In the genomic region with DNA sequence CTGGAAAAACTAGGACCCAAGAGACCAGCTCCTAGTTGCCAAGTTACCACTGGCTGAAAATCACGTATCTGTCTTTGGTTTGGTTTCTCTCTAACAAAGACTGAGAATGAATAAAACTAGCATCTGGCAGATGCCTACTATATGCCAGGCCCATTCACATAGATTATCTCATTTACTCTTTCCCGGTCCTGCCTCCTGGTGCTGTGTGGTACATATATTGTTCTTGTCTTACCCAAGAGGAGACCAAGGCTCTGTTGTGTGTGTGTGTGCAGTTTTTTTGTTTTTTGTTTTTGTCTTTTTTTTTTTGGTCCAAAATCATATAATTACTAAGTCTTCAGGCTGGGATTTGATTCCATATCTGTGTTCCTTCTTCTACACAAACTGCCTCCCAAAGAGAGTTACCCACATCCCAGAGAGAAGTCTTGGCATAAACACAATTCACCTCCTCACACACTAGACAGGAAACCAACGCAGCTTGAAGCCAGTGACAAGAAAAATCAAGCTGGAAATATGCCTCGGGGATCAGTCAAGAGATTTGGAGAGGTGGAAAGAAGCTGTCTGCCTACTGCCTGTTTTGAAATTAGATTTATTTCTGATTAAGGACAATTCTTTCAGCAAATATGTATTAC, we compare ENCODE assay signal across 17 cellular contexts. TPM values are rescaled to one million over a fixed set of nuclear protein-coding genes. Genes with fewer than 3 reads are reported as not detected.
DNase-seq lines count a peak whose midpoint lies in the region; ATAC-seq and TF ChIP-seq lines count a peak whose summit lies in the region.
"Had no signal": no experiment of that assay in that cellular context is flagged by ENCODE, and none has a peak within 500 bp of the region (broad histone marks: within the 10 kb centered on the region; RNA-seq: fewer than 3 reads in every experiment).

No MANE protein-coding gene starts in this region.

- no peaks in the 10 kb centered on the region for H3K79me2 ChIP-seq in neural progenitor cell (ENCODE audit: low read depth)

- H3K27me3 ChIP-seq in Caco-2 (replicated peaks; ENCODE audit: control insufficient read depth, insufficient read depth, low read length) (no peaks in the 10 kb centered on the region), MG63 (peaks cover 5% of the 10 kb centered on the region; the same call in 1 of the 2 replicates), neural progenitor cell (peaks cover 24% of the 10 kb centered on the region)

- CTCF ChIA-PET in Caco-2 (lab: Charles Lee), result interaction anchor here (0.7 to 3.2 kb wide), 5 partner anchors 25 to 529 kb away, joined by 3 to 14 read pairs (median 4); no protein-coding TSS in a partner anchor
- CTCF ChIA-PET in WTC11 (lab: Charles Lee), result interaction anchor here (1.0 to 4.7 kb wide), 16 partner anchors 9 to 671 kb away, joined by 3 to 87 read pairs (median 6); no protein-coding TSS in a partner anchor

- H3K27me3 Mint-ChIP-seq in Caco-2 (ENCODE audit: insufficient read depth, unreplicated experiment), result no peaks in the 10 kb centered on the region
- H3K27me3 Mint-ChIP-seq in WTC11 (ENCODE audit: low read depth), result peaks cover 24% of the 10 kb centered on the region
- peaks cover 8% of the 10 kb centered on the region for H3K27me3 Mint-ChIP-seq in neural progenitor cell (ENCODE audit: insufficient read depth, low read depth)

- no peak overlapping the region for H3K9ac ChIP-seq in neural progenitor cell

- H3K4me3 Mint-ChIP-seq in Caco-2 (ENCODE audit: unreplicated experiment) (peak overlapping the region; percentile 34), WTC11 (no peak overlapping the region), neural progenitor cell (peak overlapping the region; percentile 39)
- H3K4me3 Mint-ChIP-seq: HFFc6 had no signal

- H3K9me3 ChIP-seq in Caco-2 (no peaks in the 10 kb centered on the region), MG63 (no peaks in the 10 kb centered on the region), neural progenitor cell (ENCODE audit: low read depth) (no peaks in the 10 kb centered on the region)

- no peak for ATAC-seq in WTC11
- ATAC-seq: Panc1, Right ventricle myocardium inferior had no signal

- H3K9me3 Mint-ChIP-seq in Caco-2 (ENCODE audit: unreplicated experiment) (peaks cover 5% of the 10 kb centered on the region), WTC11 (no peaks in the 10 kb centered on the region), neural progenitor cell (no peaks in the 10 kb centered on the region)
- H3K9me3 Mint-ChIP-seq: HFFc6 had no signal

- H4K20me1 ChIP-seq in neural progenitor cell (ENCODE audit: low read depth), result no peaks in the 10 kb centered on the region

- H3F3A ChIP-seq in neural progenitor cell (ENCODE audit: low read depth), result peaks cover 3% of the 10 kb centered on the region

- no peak overlapping the region for H3K27ac ChIP-seq in neural progenitor cell

- DNase-seq in Caco-2, result no peak
- peak; percentile 38 for DNase-seq in MG63
- DNase-seq in WTC11 (ENCODE audit: low spot score), result no peak
- DNase-seq in neural progenitor cell (ENCODE audit: low spot score), result no peak
- DNase-seq in NCI-H2227 treated with DMSO at 0.1 percent for 48 hours (lab: John Stamatoyannopoulos, UW), result no peak
- no peak for DNase-seq in putamen (ENCODE audit: low spot score)
- DNase-seq in NCI-H128 (lab: John Stamatoyannopoulos, UW; ENCODE audit: unreplicated experiment), result no peak
- DNase-seq: COR-L47, DND-41, GOT3, HFFc6, MV-4-11, NCI-H1436, NCI-H2081 treated with DMSO at 0.1 percent for 48 hours, T-helper 2 cell had no signal

- peaks cover 26% of the 10 kb centered on the region for H3K4me1 Mint-ChIP-seq in Caco-2 (ENCODE audit: low read depth, unreplicated experiment)
- H3K4me1 Mint-ChIP-seq in WTC11, result peaks cover 18% of the 10 kb centered on the region
- peaks cover 3% of the 10 kb centered on the region for H3K4me1 Mint-ChIP-seq in neural progenitor cell

- H3K4me2 ChIP-seq in neural progenitor cell, result no peak overlapping the region

- POLR2A ChIA-PET in Caco-2 (lab: Charles Lee), result interaction anchor here (0.5 to 1.3 kb wide), 3 partner anchors 132 to 984 kb away, joined by 3 read pairs; a partner anchor contains a TSS
- POLR2A ChIA-PET in WTC11 (lab: Charles Lee), result interaction anchor here (0.6 kb wide), 1 partner anchor 160 kb away, joined by 11 read pairs; no protein-coding TSS in a partner anchor

- H3K36me3 ChIP-seq in Caco-2 (ENCODE audit: control insufficient read depth, insufficient read depth, low read length) (0 out of 2 replicates have a peak, but pooled peaks cover 4% of the 10 kb centered on the region), MG63 (no peaks in the 10 kb centered on the region), neural progenitor cell (no peaks in the 10 kb centered on the region)

- H3K36me3 Mint-ChIP-seq in Caco-2 (ENCODE audit: insufficient read depth, unreplicated experiment) (peaks cover 6% of the 10 kb centered on the region), WTC11 (no peaks in the 10 kb centered on the region), neural progenitor cell (no peaks in the 10 kb centered on the region)

- H3K4me1 ChIP-seq in Caco-2 (peaks cover 14% of the 10 kb centered on the region; the same call in 1 of the 2 replicates), neural progenitor cell (no peaks in the 10 kb centered on the region)

- no peak overlapping the region for H2AFZ ChIP-seq in neural progenitor cell (replicated peaks)

- intact Hi-C loops in Caco-2 (cut with micrococcal nuclease; ENCODE audit: unreplicated experiment), result loop anchor here (1.0 kb wide), 2 partner anchors 24 to 62 kb away; no protein-coding TSS in a partner anchor

- no peak for TF ChIP-seq CTCF in Caco-2 (IDR thresholded peaks at IDR 0.05; ENCODE audit: insufficient read depth in 1 of 2, low read depth in 1 of 2, low read length in 1 of 2, severe bottlenecking in 1 of 2, unreplicated experiment in 1 of 2)
- TF ChIP-seq CTCF in WTC11 (IDR thresholded peaks at IDR 0.05), result no peak
- TF ChIP-seq CTCF in neural progenitor cell (IDR thresholded peaks at IDR 0.05), result no peak

- BruUV-seq in Caco-2 (replicated peaks; lab: Mats Ljungman, UMichigan), result no TSS peak

- H3K27ac Mint-ChIP-seq in Caco-2 (ENCODE audit: unreplicated experiment), result peak overlapping the region; percentile 81
- H3K27ac Mint-ChIP-seq in WTC11, result no peak overlapping the region
- H3K27ac Mint-ChIP-seq in neural progenitor cell, result no peak overlapping the region
- H3K27ac Mint-ChIP-seq: HFFc6 had no signal

- peak overlapping the region; percentile 33 for H3K4me3 ChIP-seq in Caco-2 (ENCODE audit: low read depth, low read length)
- H3K4me3 ChIP-seq in MG63, result no peak overlapping the region
- no peak overlapping the region for H3K4me3 ChIP-seq in neural progenitor cell

TF ChIP-seq in WTC11, 78 proteins besides CTCF, POLR2A, EP300 and RAD21:
- TF ChIP-seq GABPB1 (CRISPR knock-in tag; IDR thresholded peaks at IDR 0.05), result peak; percentile 25; the same call in 1 of the 2 replicates
- no peak for TF ChIP-seq ZNF121 (CRISPR knock-in tag; IDR thresholded peaks at IDR 0.05)

RNA-seq across cellular contexts. Expression of a gene that starts 0.9 kb away (rescaled TPM):
- total RNA-seq in Caco-2 (2022) (222 and 237 TPM in 2 replicates), WTC11 (2021) (1.5 to 1.9 TPM (median 1.8 TPM) in 3 replicates), neural progenitor cell (ENCODE audit: low replicate concordance) (not detected in 2 replicates)
- not detected in 2 replicates for total RNA-seq in MG63 (2014; rRNA removed; shearing (Covaris generic); ENCODE audit: low replicate concordance)
- total RNA-seq: HFFc6, Right ventricle myocardium inferior had no signal

RNA-seq across cellular contexts. Expression of a gene that starts 26.4 kb away (rescaled TPM):
- total RNA-seq in Caco-2 (2022) (0.30 TPM in 1 of 2 replicates, not detected in the other), WTC11 (2021) (not detected in 3 replicates), neural progenitor cell (ENCODE audit: low replicate concordance) (not detected in 2 replicates)
- total RNA-seq in MG63 (2014; rRNA removed; shearing (Covaris generic); ENCODE audit: low replicate concordance), result not detected in 2 replicates
- total RNA-seq: HFFc6, Right ventricle myocardium inferior had no signal

RNA-seq across cellular contexts. Expression of a gene that starts 43.2 kb away (rescaled TPM):
- total RNA-seq in Caco-2 (2022) (93.1 and 95.7 TPM in 2 replicates), WTC11 (2021) (44.2 to 56.3 TPM (median 47.8 TPM) in 3 replicates), neural progenitor cell (ENCODE audit: low replicate concordance) (52.7 and 73.0 TPM in 2 replicates)
- total RNA-seq in MG63 (2014; rRNA removed; shearing (Covaris generic); ENCODE audit: low replicate concordance), result 63.1 and 86.8 TPM in 2 replicates

RNA-seq across cellular contexts. Expression of a gene that starts 46.6 kb away (rescaled TPM):
- 14.5 and 14.7 TPM in 2 replicates for total RNA-seq in Caco-2 (2022)
- total RNA-seq in MG63 (2014; rRNA removed; shearing (Covaris generic); ENCODE audit: low replicate concordance), result 21.5 and 24.1 TPM in 2 replicates
- 10.6 to 11.5 TPM (median 11.3 TPM) in 3 replicates for total RNA-seq in WTC11 (2021)
- total RNA-seq in neural progenitor cell (ENCODE audit: low replicate concordance), result 16.8 and 21.1 TPM in 2 replicates

RNA-seq across cellular contexts. Expression of a gene that starts 52.1 kb away (rescaled TPM):
- total RNA-seq in Caco-2 (2022), result 0.12 TPM in 1 of 2 replicates, not detected in the other
- total RNA-seq in MG63 (2014; rRNA removed; shearing (Covaris generic); ENCODE audit: low replicate concordance), result not detected in 2 replicates
- 0.11 to 0.24 TPM (median 0.11 TPM) in 3 replicates for total RNA-seq in WTC11 (2021)
- not detected in 2 replicates for total RNA-seq in neural progenitor cell (ENCODE audit: low replicate concordance)
- total RNA-seq: HFFc6, Right ventricle myocardium inferior had no signal

Comparison
In these comparisons a context has a peak if more than half of its experiments do, and no peak if none do; other contexts are left out.
1. RNA of a gene that starts 0.9 kb away (total RNA-seq): 222 to 237 TPM in Caco-2; 1.5 to 1.9 TPM in WTC11, not detected in MG63 and not detected in neural progenitor cell; every median in the first group is over 10 times any median in the second.